19 cellular contexts compared by ENCODE assay signal in the genomic region with DNA sequence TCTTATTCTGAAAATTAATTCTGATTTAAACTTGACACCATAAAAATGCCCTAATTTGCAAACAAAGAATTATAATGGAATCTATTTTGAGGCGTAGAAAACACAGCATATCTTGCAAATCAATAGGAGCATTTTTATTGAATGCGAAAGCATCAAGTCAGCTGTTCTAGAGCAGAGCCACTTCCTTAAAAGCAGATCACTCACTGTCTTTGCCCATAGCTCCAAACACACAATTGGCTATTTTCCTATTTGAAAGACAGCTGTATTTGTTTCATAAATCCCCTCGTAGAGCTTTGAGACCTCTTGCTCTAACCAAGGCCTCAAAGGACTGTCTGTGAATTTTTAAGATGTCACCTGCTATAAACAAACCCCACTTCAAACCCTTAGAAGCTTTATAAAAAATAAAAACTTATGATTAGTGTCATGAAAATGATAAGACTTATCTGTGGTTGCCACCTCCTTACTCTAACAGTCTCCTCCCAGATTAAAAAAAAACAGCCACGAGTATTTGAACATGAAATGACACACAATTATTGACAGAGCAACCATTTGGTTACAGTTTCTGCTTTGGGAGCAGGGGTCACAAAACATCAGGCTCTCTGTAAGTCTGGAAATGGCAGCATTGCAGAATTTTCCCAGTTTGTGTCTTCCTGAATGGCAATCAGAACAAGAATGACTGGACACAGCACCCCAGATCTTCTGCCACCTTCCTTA.
DNase-seq lines count a peak whose midpoint lies in the region; ATAC-seq, FAIRE-seq and TF ChIP-seq lines count a peak whose summit lies in the region.
"Had no signal": no experiment of that assay in that cellular context is flagged by ENCODE, and none has a peak within 500 bp of the region (broad histone marks: within the 10 kb centered on the region; RNA-seq: fewer than 3 reads in every experiment).

No MANE protein-coding gene starts in this region.

- WGBS in liver = 56% methylated on average over 4 of the region's 4 CpGs
- 26% methylated on average over 4 of the region's 4 CpGs for WGBS in HepG2 (ENCODE audit: low lambda C conversion rate)
- 39 to 45% (median 42%) methylated on average over 4 of the region's 4 CpGs for WGBS in small intestine, 3 donors

- TF ChIP-seq RAD21 in liver (IDR thresholded peaks at IDR 0.05) (no peak), HepG2 (CRISPR knock-in tag; IDR thresholded peaks at IDR 0.05) (no peak)

- TF ChIP-seq EP300 in HepG2 (IDR thresholded peaks at IDR 0.05; ENCODE audit: low read depth in 2 of 2, low read length in 2 of 2) = no peak
- no peak for TF ChIP-seq EP300 in HepG2 (CRISPR knock-in tag; IDR thresholded peaks at IDR 0.05; ENCODE audit: borderline replicate concordance)

- H3K36me3 ChIP-seq in liver (ENCODE audit: control insufficient read depth in 4 of 4, insufficient read depth in 3 of 4, low read depth in 1 of 4, low read length in 3 of 4) = no peaks in the 10 kb centered on the region
- H3K36me3 ChIP-seq in HepG2 (replicated peaks in 1 of 2; ENCODE audit: control insufficient read depth in 1 of 2, insufficient read depth in 2 of 2, low read length in 2 of 2) = no peaks in the 10 kb centered on the region
- no peaks in the 10 kb centered on the region for H3K36me3 ChIP-seq in small intestine (ENCODE audit: control insufficient read depth in 2 of 2, insufficient read depth in 2 of 2, low read length in 2 of 2)

- H3K27me3 ChIP-seq in liver (ENCODE audit: control insufficient read depth in 4 of 4, insufficient read depth in 4 of 4, low read length in 3 of 4) (no peaks in the 10 kb centered on the region), HepG2 (ENCODE audit: control insufficient read depth in 1 of 2, insufficient read depth in 2 of 2, low read length in 2 of 2) (no peaks in the 10 kb centered on the region), small intestine (ENCODE audit: control insufficient read depth in 2 of 2, insufficient read depth in 2 of 2, low read length in 2 of 2) (no peaks in the 10 kb centered on the region)

- H3K79me2 ChIP-seq in HepG2 (ENCODE audit: insufficient read depth, low read length) = no peaks in the 10 kb centered on the region

- no peak for ATAC-seq in HepG2
- peak; percentile 77 for ATAC-seq in left colon
- ATAC-seq in HG02884 (IDR thresholded peaks at IDR 0.05; ENCODE audit: unreplicated experiment) = no peak

- no peak overlapping the region for H3K9ac ChIP-seq in liver (ENCODE audit: low read depth in 1 of 2, low read length in 2 of 2)
- H3K9ac ChIP-seq in HepG2 (ENCODE audit: insufficient read depth, low read depth, low read length) = no peak overlapping the region
- H3K9ac ChIP-seq: KMS-11, SK-N-SH had no signal

- H3K27ac ChIP-seq in liver (ENCODE audit: low read depth in 1 of 2, low read length in 2 of 2) = no peak overlapping the region
- no peak overlapping the region for H3K27ac ChIP-seq in HepG2 (ENCODE audit: extremely low read length, insufficient read depth, low read length)
- H3K27ac ChIP-seq in small intestine (ENCODE audit: low read depth in 1 of 2, low read length in 1 of 2) = no peak overlapping the region
- H3K27ac ChIP-seq: KMS-11 had no signal

- POLR2A ChIA-PET in HepG2 (lab: Yijun Ruan, JAX) = no interaction called here

- no peak for TF ChIP-seq POLR2A in HepG2 (IDR thresholded peaks at IDR 0.05; ENCODE audit: insufficient read depth in 1 of 2, low read depth in 2 of 2, low read length in 2 of 2)

- in situ Hi-C loops in HepG2 (cut with HindIII; ENCODE audit: extremely low pct_ligation_motif_present, low pct_unique_long_range_greater_than_20kb) = no loop called here

- H4K20me1 ChIP-seq in HepG2 (ENCODE audit: insufficient read depth, low read length) = no peaks in the 10 kb centered on the region

- no peaks in the 10 kb centered on the region for H3K9me3 ChIP-seq in liver (ENCODE audit: control insufficient read depth in 4 of 4, low read length in 3 of 4)
- no peaks in the 10 kb centered on the region for H3K9me3 ChIP-seq in HepG2 (ENCODE audit: low read length)
- no peaks in the 10 kb centered on the region for H3K9me3 ChIP-seq in small intestine (ENCODE audit: control insufficient read depth, low read depth)
- H3K9me3 ChIP-seq: SK-N-SH had no signal

- BruUV-seq in HepG2 (replicated peaks; lab: Mats Ljungman, UMichigan) = no TSS peak

- CTCF ChIA-PET in HepG2 (lab: Yijun Ruan, JAX; ENCODE audit: low intra/inter-chr PET ratio, low total read pairs) = no interaction called here

- H3K4me1 ChIP-seq in liver (ENCODE audit: control insufficient read depth in 4 of 4, insufficient read depth in 4 of 4, low read length in 3 of 4) = no peaks in the 10 kb centered on the region
- no peaks in the 10 kb centered on the region for H3K4me1 ChIP-seq in HepG2 (ENCODE audit: insufficient read depth, low read length)
- H3K4me1 ChIP-seq in small intestine (ENCODE audit: control insufficient read depth in 2 of 2, insufficient read depth in 1 of 2, low read depth in 1 of 2, low read length in 1 of 2) = no peaks in the 10 kb centered on the region

- no peak overlapping the region for H2AFZ ChIP-seq in HepG2 (ENCODE audit: low read length)

- DNase-seq in HepG2 (ENCODE audit: low spot score) (no peak), RPMI8226 (peak; percentile 30), left colon (no peak), small intestine (peak; percentile 30)
- no peak for DNase-seq in stimulated activated CD4-positive, alpha-beta T cell treated with anti-CD3 and anti-CD28 coated beads, Interleukin-4, amount 100 ng/mL, for 4 hours
- no peak for DNase-seq in activated CD4-positive, CD25-positive, alpha-beta regulatory T cell (lab: John Stamatoyannopoulos, UW)
- DNase-seq: AML-193, GF-D8, H7, HFFc6, NCI-H1092, NCI-H187, NCI-H2107, NCI-H526, SHP77, SK-N-SH had no signal

- TF ChIP-seq CTCF in liver (IDR thresholded peaks at IDR 0.05; ENCODE audit: low read depth, low read length, missing input control) (no peak), HepG2 (CRISPR knock-in tag; IDR thresholded peaks at IDR 0.05) (no peak)

- FAIRE-seq in HepG2 (lab: Jason Lieb, UNC) (no peak), small intestine (lab: Jason Lieb, UNC) (no peak)

- no peak overlapping the region for H3K4me3 ChIP-seq in liver (ENCODE audit: low read depth in 1 of 3, low read length in 3 of 3)
- no peak overlapping the region for H3K4me3 ChIP-seq in HepG2 (replicated peaks in 1 of 3; ENCODE audit: insufficient read depth in 1 of 3, low read depth in 2 of 3, low read length in 3 of 3)
- H3K4me3 ChIP-seq in small intestine (ENCODE audit: low read depth in 1 of 2, low read length in 2 of 2) = no peak overlapping the region

- intact Hi-C loops in HepG2 (cut with micrococcal nuclease; ENCODE audit: unreplicated experiment) (no loop called here), left colon (cut with DNase I, micrococcal nuclease) (no loop called here)

- H3K4me2 ChIP-seq in HepG2 (ENCODE audit: low read depth, low read length) = no peak overlapping the region
- H3K4me2 ChIP-seq: KMS-11, SK-N-SH had no signal

TF ChIP-seq in liver, 16 proteins besides CTCF, POLR2A, EP300 and RAD21:
- no peak for TF ChIP-seq SP1 (IDR thresholded peaks at IDR 0.05)
- peak; percentile 59 for TF ChIP-seq YY1 (IDR thresholded peaks at IDR 0.05)
- no peak for TF ChIP-seq HNF4A (conservative IDR thresholded peaks at IDR 0.05)
- no peak for TF ChIP-seq FOXA1 (IDR thresholded peaks at IDR 0.05)

TF ChIP-seq in HepG2, 621 proteins besides CTCF, POLR2A, EP300 and RAD21 (continues in another document):
- TF ChIP-seq TBX3 (IDR thresholded peaks at IDR 0.05; ENCODE audit: borderline replicate concordance) (no peak), HNRNPH1 (optimal IDR thresholded peaks at IDR 0.05; ENCODE audit: low read depth, low read length) (no peak), SNRNP70 (IDR thresholded peaks at IDR 0.05; ENCODE audit: low read depth, low read length) (no peak), NR3C1 (CRISPR knock-in tag; IDR thresholded peaks at IDR 0.05) (no peak), CREB1 (IDR thresholded peaks at IDR 0.05) (no peak), CREB1 (CRISPR knock-in tag; IDR thresholded peaks at IDR 0.05) (no peak), HNRNPK (IDR thresholded peaks at IDR 0.05; ENCODE audit: low read depth, low read length, poor library complexity, severe bottlenecking) (no peak), ZMYM2 (CRISPR knock-in tag; IDR thresholded peaks at IDR 0.05) (no peak), ARHGAP35 (CRISPR knock-in tag; IDR thresholded peaks at IDR 0.05; ENCODE audit: borderline replicate concordance) (no peak), ZNF850 (CRISPR knock-in tag; conservative IDR thresholded peaks at IDR 0.05) (no peak), SALL2 (CRISPR knock-in tag; IDR thresholded peaks at IDR 0.05) (no peak), ADNP (CRISPR knock-in tag; IDR thresholded peaks at IDR 0.05) (no peak), ATF4 (CRISPR knock-in tag; IDR thresholded peaks at IDR 0.05) (no peak), DZIP1 (CRISPR knock-in tag; IDR thresholded peaks at IDR 0.05) (no peak), BORCS8-MEF2B (CRISPR knock-in tag; IDR thresholded peaks at IDR 0.05) (no peak), TBX2 (CRISPR knock-in tag; IDR thresholded peaks at IDR 0.05; ENCODE audit: borderline replicate concordance) (no peak)

Comparison
In these comparisons a context has a peak if more than half of its experiments do, and no peak if none do; other contexts are left out.
1. DNase-seq: peak in RPMI8226 (single experiment) and small intestine (single experiment); none in HepG2 (single experiment), left colon (0 of 2), stimulated activated CD4-positive, alpha-beta T cell treated with anti-CD3 and anti-CD28 coated beads, Interleukin-4, amount 100 ng/mL, for 4 hours (0 of 2) and activated CD4-positive, CD25-positive, alpha-beta regulatory T cell (0 of 4).